ENCODE assay signal across 12 cellular contexts in the genomic region with DNA sequence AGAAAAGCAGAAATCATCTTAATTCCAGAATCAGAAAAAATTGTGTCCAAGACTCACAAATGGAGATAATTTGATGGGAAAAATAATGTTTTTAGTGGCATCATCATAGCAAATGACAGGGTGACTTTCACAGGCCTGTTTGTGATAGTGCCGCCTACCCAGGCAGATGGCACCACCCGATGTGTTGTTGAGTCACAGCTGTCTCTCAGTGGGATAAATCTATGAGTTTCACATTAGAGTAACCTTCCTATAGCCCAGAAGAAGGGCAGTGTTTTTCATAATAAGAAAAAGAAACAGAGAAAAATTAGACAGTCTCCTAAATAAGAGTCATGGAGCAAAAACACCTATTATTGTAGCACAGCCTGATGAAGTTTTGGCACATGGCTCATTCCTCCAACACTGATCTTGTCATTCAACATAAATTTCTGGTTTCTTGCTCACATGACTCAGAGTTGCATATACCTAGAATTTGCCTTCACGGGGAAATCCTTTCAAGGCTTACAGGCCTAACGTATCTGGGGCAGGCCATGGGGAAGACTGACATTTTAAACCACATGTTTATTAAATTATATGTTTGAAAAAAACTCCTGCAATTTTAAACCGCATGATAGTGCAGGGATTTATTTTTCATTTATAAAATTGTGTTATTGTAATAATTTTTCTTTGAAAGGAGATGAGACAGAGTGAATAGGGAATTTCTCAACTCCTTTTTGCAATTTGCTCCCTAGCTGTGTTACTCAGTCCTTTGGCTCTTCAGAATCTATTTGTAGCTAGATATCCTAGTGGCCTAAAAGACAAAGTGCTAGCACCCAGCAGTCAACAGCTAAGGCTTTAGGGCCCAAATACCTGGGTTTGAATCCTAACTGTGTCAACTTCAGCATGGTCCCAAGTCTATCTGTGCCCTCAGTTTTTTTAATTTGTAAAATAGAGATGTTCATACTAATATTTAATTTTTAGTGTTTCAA.
DNase-seq lines count a peak whose midpoint lies in the region; ATAC-seq, FAIRE-seq and TF ChIP-seq lines count a peak whose summit lies in the region.
"Had no signal": no experiment of that assay in that cellular context is flagged by ENCODE, and none has a peak within 500 bp of the region (broad histone marks: within the 10 kb centered on the region; RNA-seq: fewer than 3 reads in every experiment).

No MANE protein-coding gene starts in this region.

- H2AK5ac ChIP-seq in trophoblast cell (ENCODE audit: low read length), result no peak overlapping the region

- BruUV-seq in HepG2 (replicated peaks; lab: Mats Ljungman, UMichigan), result no TSS peak

- H3K23ac ChIP-seq in trophoblast cell (ENCODE audit: low read length), result no peak overlapping the region

- POLR2A ChIA-PET in HepG2 (lab: Yijun Ruan, JAX), result no interaction called here

- H3K4me1 ChIP-seq in trophoblast cell (ENCODE audit: control insufficient read depth in 1 of 2, insufficient read depth in 2 of 2, low read length in 2 of 2) (no peaks in the 10 kb centered on the region), suprapubic skin (peaks cover 5% of the 10 kb centered on the region), HepG2 (ENCODE audit: insufficient read depth, low read length) (peaks cover under 1% of the 10 kb centered on the region; the same call in 1 of the 2 replicates)
- H3K4me1 ChIP-seq: psoas muscle had no signal

- H4K12ac ChIP-seq in trophoblast cell (ENCODE audit: low read depth, low read length), result no peak overlapping the region

- TF ChIP-seq RAD21 in HepG2 (CRISPR knock-in tag; IDR thresholded peaks at IDR 0.05), result no peak

- no peak overlapping the region for H2BK12ac ChIP-seq in trophoblast cell (ENCODE audit: low read length)

- H3K36me3 ChIP-seq in trophoblast cell (ENCODE audit: control insufficient read depth in 1 of 2, insufficient read depth in 2 of 2, low read length in 2 of 2) (no peaks in the 10 kb centered on the region), suprapubic skin (no peaks in the 10 kb centered on the region), HepG2 (replicated peaks in 1 of 2; ENCODE audit: control insufficient read depth in 1 of 2, insufficient read depth in 2 of 2, low read length in 2 of 2) (no peaks in the 10 kb centered on the region)
- H3K36me3 ChIP-seq: SJSA1 had no signal

- H2BK120ac ChIP-seq in trophoblast cell (ENCODE audit: insufficient read depth, low read length, poor library complexity), result no peak overlapping the region

- H3K4ac ChIP-seq in trophoblast cell (ENCODE audit: low read depth, low read length), result no peak overlapping the region

- TF ChIP-seq CTCF in suprapubic skin (IDR thresholded peaks at IDR 0.05) (no peak), HepG2 (CRISPR knock-in tag; IDR thresholded peaks at IDR 0.05) (no peak)

- H3K27ac ChIP-seq in trophoblast cell (ENCODE audit: low read depth, low read length), result no peak overlapping the region
- H3K27ac ChIP-seq in suprapubic skin, result no peak overlapping the region
- no peak overlapping the region for H3K27ac ChIP-seq in HepG2 (ENCODE audit: extremely low read length, insufficient read depth, low read length)
- H3K27ac ChIP-seq: psoas muscle, SJSA1 had no signal

- H2BK5ac ChIP-seq in trophoblast cell (ENCODE audit: low read depth, low read length, poor library complexity), result no peak overlapping the region

- intact Hi-C loops in HepG2 (cut with micrococcal nuclease; ENCODE audit: unreplicated experiment), result no loop called here

- no peaks in the 10 kb centered on the region for H3K27me3 ChIP-seq in trophoblast cell (ENCODE audit: insufficient read depth, low read length)
- no peaks in the 10 kb centered on the region for H3K27me3 ChIP-seq in suprapubic skin
- H3K27me3 ChIP-seq in HepG2 (ENCODE audit: control insufficient read depth in 1 of 2, insufficient read depth in 2 of 2, low read length in 2 of 2), result no peaks in the 10 kb centered on the region
- H3K27me3 ChIP-seq: SJSA1 had no signal

- WGBS in trophoblast cell (ENCODE audit: extremely low coverage, insufficient coverage, insufficient read length), result no CpG with 5 or more reads among the region's 5 CpGs
- 71% methylated on average over 5 of the region's 5 CpGs for WGBS in suprapubic skin
- 49% methylated on average over 5 of the region's 5 CpGs for WGBS in HepG2 (ENCODE audit: low lambda C conversion rate)

- H3K9ac ChIP-seq in trophoblast cell (ENCODE audit: low read length) (no peak overlapping the region), HepG2 (ENCODE audit: insufficient read depth, low read depth, low read length) (no peak overlapping the region)

- no peaks in the 10 kb centered on the region for H3K79me1 ChIP-seq in trophoblast cell (ENCODE audit: low read length)

- H4K20me1 ChIP-seq in HepG2 (ENCODE audit: insufficient read depth, low read length), result no peaks in the 10 kb centered on the region

- no peak overlapping the region for H4K8ac ChIP-seq in trophoblast cell (ENCODE audit: low read depth, low read length)

- DNase-seq in NCI-H2227 (lab: John Stamatoyannopoulos, UW; ENCODE audit: unreplicated experiment) (peak; percentile 22), cerebellar cortex (ENCODE audit: low spot score) (peak; percentile 70), trophoblast cell (peak; percentile 29 to 66), suprapubic skin (ENCODE audit: low spot score in 2 of 2) (no peak), HepG2 (ENCODE audit: low spot score) (no peak), SW 1271 (lab: John Stamatoyannopoulos, UW) (no peak)
- DNase-seq: activated CD4-positive, alpha-beta T cell treated with anti-CD3 and anti-CD28 coated beads, Interleukin-2, amount 50 U/mL, for 4 hours; DND-41; naive thymus-derived CD8-positive, alpha-beta T cell; psoas muscle had no signal

- no peaks in the 10 kb centered on the region for H3K79me2 ChIP-seq in trophoblast cell (ENCODE audit: control insufficient read depth, insufficient read depth, low read length, poor library complexity)
- no peaks in the 10 kb centered on the region for H3K79me2 ChIP-seq in HepG2 (ENCODE audit: insufficient read depth, low read length)

- in situ Hi-C loops in HepG2 (cut with HindIII; ENCODE audit: extremely low pct_ligation_motif_present, low pct_unique_long_range_greater_than_20kb), result no loop called here

- H2AFZ ChIP-seq in trophoblast cell (ENCODE audit: insufficient read depth, low read length, poor library complexity) (no peak overlapping the region), HepG2 (ENCODE audit: low read length) (no peak overlapping the region)

- TF ChIP-seq EP300 in suprapubic skin (IDR thresholded peaks at IDR 0.05), result no peak
- TF ChIP-seq EP300 in HepG2 (IDR thresholded peaks at IDR 0.05; ENCODE audit: low read depth in 2 of 2, low read length in 2 of 2), result no peak
- TF ChIP-seq EP300 in HepG2 (CRISPR knock-in tag; IDR thresholded peaks at IDR 0.05; ENCODE audit: borderline replicate concordance), result no peak

- H3K18ac ChIP-seq in trophoblast cell (ENCODE audit: low read length), result no peak overlapping the region

- H3K4me2 ChIP-seq in trophoblast cell (ENCODE audit: low read length) (no peak overlapping the region), HepG2 (ENCODE audit: low read depth, low read length) (no peak overlapping the region)

- H3K14ac ChIP-seq in trophoblast cell (ENCODE audit: low read length), result no peak overlapping the region

- no peak overlapping the region for H4K91ac ChIP-seq in trophoblast cell (ENCODE audit: low read depth, low read length)

- H3K9me3 ChIP-seq in trophoblast cell (ENCODE audit: insufficient read depth, low read depth, low read length) (peaks cover 1% of the 10 kb centered on the region), suprapubic skin (peaks cover 8% of the 10 kb centered on the region), HepG2 (ENCODE audit: low read length) (peaks cover 25% of the 10 kb centered on the region; the same call in 1 of the 2 replicates)
- H3K9me3 ChIP-seq: psoas muscle, SJSA1 had no signal

- TF ChIP-seq POLR2A in suprapubic skin (IDR thresholded peaks at IDR 0.05), result no peak
- no peak for TF ChIP-seq POLR2A in HepG2 (IDR thresholded peaks at IDR 0.05; ENCODE audit: insufficient read depth in 1 of 2, low read depth in 2 of 2, low read length in 2 of 2)

- ATAC-seq in GM18520 (IDR thresholded peaks at IDR 0.05; ENCODE audit: unreplicated experiment), result peak; percentile 45
- ATAC-seq in HepG2, result no peak
- ATAC-seq: naive thymus-derived CD8-positive, alpha-beta T cell; psoas muscle had no signal

- CTCF ChIA-PET in HepG2 (lab: Yijun Ruan, JAX; ENCODE audit: low intra/inter-chr PET ratio, low total read pairs), result no interaction called here

- H3K4me3 ChIP-seq in trophoblast cell (ENCODE audit: low read depth, low read length), result no peak overlapping the region
- no peak overlapping the region for H3K4me3 ChIP-seq in suprapubic skin
- H3K4me3 ChIP-seq in HepG2 (replicated peaks in 1 of 3; ENCODE audit: insufficient read depth in 1 of 3, low read depth in 2 of 3, low read length in 3 of 3), result no peak overlapping the region
- H3K4me3 ChIP-seq: psoas muscle, SJSA1 had no signal

- FAIRE-seq in HepG2 (lab: Jason Lieb, UNC), result no peak

TF ChIP-seq in HepG2, 621 proteins besides CTCF, POLR2A, EP300 and RAD21 (continues in another document):
- TF ChIP-seq TSC22D2 (CRISPR knock-in tag; IDR thresholded peaks at IDR 0.05; ENCODE audit: borderline replicate concordance) (no peak), ZMYM3 (CRISPR knock-in tag; IDR thresholded peaks at IDR 0.05) (no peak)

Comparison
In these comparisons a context has a peak if more than half of its experiments do, and no peak if none do; other contexts are left out.
1. DNase-seq: peak in NCI-H2227 (single experiment), cerebellar cortex (single experiment) and trophoblast cell (2 of 2); none in suprapubic skin (0 of 2), HepG2 (single experiment) and SW 1271 (0 of 2).